10 cellular contexts compared by ENCODE assay signal in the genomic region with DNA sequence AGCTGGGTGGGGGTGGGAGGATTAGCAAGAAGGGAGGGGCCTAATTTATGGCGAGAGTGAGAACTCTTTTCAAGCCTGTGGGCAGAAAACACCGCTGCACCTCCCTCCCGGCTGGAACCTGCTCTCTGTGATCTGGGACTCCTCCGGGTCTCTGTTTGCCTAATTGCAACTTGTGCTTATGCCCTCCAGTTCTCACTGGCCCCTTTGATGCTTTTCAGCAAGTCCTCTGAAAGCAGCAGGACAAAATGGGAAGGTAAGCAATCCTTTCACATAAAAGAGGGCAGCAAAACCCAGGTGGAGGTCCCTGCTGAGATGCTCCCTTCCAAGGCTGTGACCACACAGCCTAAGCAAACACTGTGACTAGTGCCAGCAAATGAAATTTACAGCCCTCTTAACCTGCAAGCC.
A peak's percentile ranks its signal among the peaks of the same experiment; 100 is the strongest.
DNase-seq lines count a peak whose midpoint lies in the region; ATAC-seq and TF ChIP-seq lines count a peak whose summit lies in the region.
"Had no signal": no experiment of that assay in that cellular context is flagged by ENCODE, and none has a peak within 500 bp of the region (broad histone marks: within the 10 kb centered on the region; RNA-seq: fewer than 3 reads in every experiment).

No MANE protein-coding gene starts in this region.

- peak overlapping the region; percentile 50 for H3K4me3 Mint-ChIP-seq in type B pancreatic cell

- ATAC-seq in GM21515 (IDR thresholded peaks at IDR 0.05; ENCODE audit: unreplicated experiment): no peak
- ATAC-seq in HG03025 (IDR thresholded peaks at IDR 0.05; ENCODE audit: low FRiP score, unreplicated experiment): no peak
- ATAC-seq: body of pancreas had no signal

- no peaks in the 10 kb centered on the region for H3K9me3 Mint-ChIP-seq in type B pancreatic cell

- H3K36me3 Mint-ChIP-seq in type B pancreatic cell: peaks cover 4% of the 10 kb centered on the region

- DNase-seq in NCI-H524 (lab: John Stamatoyannopoulos, UW) (peak; percentile 62 to 67), NCI-H524 treated with DMSO at 0.1 percent for 48 hours (lab: John Stamatoyannopoulos, UW) (no peak), NCI-H2196 (lab: John Stamatoyannopoulos, UW; ENCODE audit: unreplicated experiment) (peak; percentile 84), cerebellum (ENCODE audit: low spot score) (peak; percentile 62), type B pancreatic cell (ENCODE audit: extremely low spot score, unreplicated experiment) (no peak), kidney tubule cell (ENCODE audit: low spot score) (no peak)
- DNase-seq: body of pancreas, IMR-90 had no signal

- TF ChIP-seq CTCF in type B pancreatic cell (conservative IDR thresholded peaks at IDR 0.05): no peak

- no peaks in the 10 kb centered on the region for H3K27me3 Mint-ChIP-seq in type B pancreatic cell

- no peak overlapping the region for H3K27ac Mint-ChIP-seq in type B pancreatic cell

- H3K4me1 Mint-ChIP-seq in type B pancreatic cell (ENCODE audit: unreplicated experiment): peaks cover 23% of the 10 kb centered on the region

Comparison
In these comparisons a context has a peak if more than half of its experiments do, and no peak if none do; other contexts are left out.
1. DNase-seq: peak in NCI-H524 (2 of 2), NCI-H2196 (single experiment) and cerebellum (single experiment); none in NCI-H524 treated with DMSO at 0.1 percent for 48 hours (single experiment), type B pancreatic cell (single experiment) and kidney tubule cell (single experiment).